ENCODE assay signal across 14 cellular contexts in the genomic region with DNA sequence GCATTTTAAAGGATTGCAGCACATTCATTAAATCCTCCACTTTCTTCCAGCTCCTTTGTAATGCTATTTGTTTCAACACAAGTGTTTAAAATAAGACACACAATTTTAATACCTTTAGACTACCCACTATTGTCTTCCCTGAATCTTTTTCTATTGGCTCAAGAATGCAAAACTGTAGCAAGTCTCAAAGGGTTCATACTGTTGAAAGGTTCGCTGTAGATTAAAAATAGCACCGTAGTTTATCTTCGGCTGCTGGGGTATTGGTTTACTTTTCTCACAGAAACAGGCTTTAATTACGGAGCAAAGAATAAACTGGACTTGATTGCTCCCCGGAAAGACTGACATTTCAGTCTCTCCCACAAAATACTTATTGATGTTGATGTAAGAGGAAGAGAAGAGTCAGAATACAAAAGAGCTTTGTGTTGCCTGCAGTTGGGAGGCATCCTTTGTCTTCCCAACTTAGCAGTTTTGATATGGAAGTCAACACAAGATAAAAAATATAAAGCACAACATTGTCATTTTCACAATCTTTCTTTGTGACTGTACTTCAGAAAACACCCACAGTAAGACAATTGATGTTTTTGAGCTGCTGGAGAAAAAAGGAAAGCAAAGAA.
DNase-seq lines count a peak whose midpoint lies in the region; ATAC-seq and TF ChIP-seq lines count a peak whose summit lies in the region.
"Had no signal": no experiment of that assay in that cellular context is flagged by ENCODE, and none has a peak within 500 bp of the region (broad histone marks: within the 10 kb centered on the region; RNA-seq: fewer than 3 reads in every experiment).

No MANE protein-coding gene starts in this region.

- H3K27ac Mint-ChIP-seq in activated T-helper 17 cell treated with anti-CD3 and anti-CD28 coated beads, Interleukin-2, amount 50 U/mL, for 72 hours: peak overlapping the region; percentile 74

- no peaks in the 10 kb centered on the region for H3F3A ChIP-seq in Loucy (ENCODE audit: low read depth)

- no peaks in the 10 kb centered on the region for H3K36me3 ChIP-seq in BLaER1
- H3K36me3 ChIP-seq in Loucy (ENCODE audit: insufficient read depth, low read length): no peaks in the 10 kb centered on the region
- H3K36me3 ChIP-seq in mesodermal cell (ENCODE audit: control insufficient read depth, insufficient read depth, low read length): no peaks in the 10 kb centered on the region
- no peaks in the 10 kb centered on the region for H3K36me3 ChIP-seq in body of pancreas (replicated peaks in 1 of 2; ENCODE audit: insufficient read depth in 1 of 2, low read depth in 2 of 2)

- H3K4me3 ChIP-seq in BLaER1 (no peak overlapping the region), Loucy (ENCODE audit: low read length, poor library complexity, severe bottlenecking) (no peak overlapping the region), mesodermal cell (ENCODE audit: extremely low read depth, insufficient read depth, low read length, poor library complexity, severe bottlenecking) (no peak overlapping the region), body of pancreas (no peak overlapping the region)

- H3K36me3 Mint-ChIP-seq in activated T-helper 17 cell treated with anti-CD3 and anti-CD28 coated beads, Interleukin-2, amount 50 U/mL, for 72 hours (ENCODE audit: low read depth): no peaks in the 10 kb centered on the region

- no peaks in the 10 kb centered on the region for H3K9me2 ChIP-seq in Loucy (replicated peaks; ENCODE audit: low read depth, low read length)

- no peaks in the 10 kb centered on the region for H3K27me3 Mint-ChIP-seq in activated T-helper 17 cell treated with anti-CD3 and anti-CD28 coated beads, Interleukin-2, amount 50 U/mL, for 72 hours

- peaks cover 27% of the 10 kb centered on the region for H3K4me1 Mint-ChIP-seq in activated T-helper 17 cell treated with anti-CD3 and anti-CD28 coated beads, Interleukin-2, amount 50 U/mL, for 72 hours

- H3K9me3 ChIP-seq in BLaER1: peaks cover 15% of the 10 kb centered on the region
- H3K9me3 ChIP-seq in Loucy (ENCODE audit: insufficient read depth, low read depth, low read length): no peaks in the 10 kb centered on the region
- no peaks in the 10 kb centered on the region for H3K9me3 ChIP-seq in mesodermal cell (ENCODE audit: control insufficient read depth, low read length)
- H3K9me3 ChIP-seq in body of pancreas: no peaks in the 10 kb centered on the region

- H3K4me1 ChIP-seq in BLaER1: peaks cover 33% of the 10 kb centered on the region
- H3K4me1 ChIP-seq in Loucy (ENCODE audit: insufficient read depth, low read length, poor library complexity, severe bottlenecking): peaks cover 13% of the 10 kb centered on the region
- H3K4me1 ChIP-seq in mesodermal cell (ENCODE audit: control insufficient read depth, insufficient read depth, low read length, poor library complexity, severe bottlenecking): no peaks in the 10 kb centered on the region
- no peaks in the 10 kb centered on the region for H3K4me1 ChIP-seq in body of pancreas

- no peak for ATAC-seq in activated T-helper 17 cell treated with anti-CD3 and anti-CD28 coated beads, Interleukin-2, amount 50 U/mL, for 72 hours (replicated peaks)
- ATAC-seq in body of pancreas (no peak), HG03095 (IDR thresholded peaks at IDR 0.05; ENCODE audit: unreplicated experiment) (no peak)
- ATAC-seq: stimulated activated naive CD8-positive, alpha-beta T cell treated with anti-CD3 and anti-CD28 coated beads, Interleukin-15, Interleukin-2, amounts not matched to agents 100 U/mL and 50 U/mL, for 24 hours had no signal

- no peak overlapping the region for H3K9ac ChIP-seq in BLaER1
- H3K9ac ChIP-seq in Loucy (ENCODE audit: low read depth, low read length, poor library complexity, severe bottlenecking): no peak overlapping the region

- intact Hi-C loops in body of pancreas (cut with DNase I): no loop called here

- DNase-seq in body of pancreas: no peak
- DNase-seq in activated CD4-positive, alpha-beta T cell treated with anti-CD3 and anti-CD28 coated beads, Interleukin-2, amount 50 U/mL, for 48 hours: no peak
- no peak for DNase-seq in stimulated activated CD4-positive, alpha-beta T cell treated with anti-CD3 and anti-CD28 coated beads, Interleukin-1b, Interleukin-23, amount 100 ng/mL, for 48 hours
- DNase-seq: cortex of kidney; GF-D8; NCI-H446 treated with DMSO at 0.1 percent for 48 hours; stimulated activated CD4-positive, alpha-beta T cell treated with anti-CD3 and anti-CD28 coated beads, Interleukin-2, amount 100 ng/mL, for 48 hours; stimulated activated naive CD8-positive, alpha-beta T cell treated with anti-CD3 and anti-CD28 coated beads, Interleukin-15, Interleukin-2, amounts not matched to agents 100 U/mL and 50 U/mL, for 24 hours had no signal

- H3K27ac ChIP-seq in BLaER1 (0 out of 2 replicates have a peak overlapping the region, but pooled peaks have one; percentile 3), mesodermal cell (ENCODE audit: low read depth, low read length, severe bottlenecking) (peak overlapping the region; percentile 55), body of pancreas (no peak overlapping the region)
- H3K27ac ChIP-seq: RWPE1 had no signal

- WGBS in mesodermal cell (ENCODE audit: insufficient coverage in 2 of 2), 2 experiments: 74 to 76% methylated on average over 3 to 4 of the region's 5 CpGs
- 12% methylated on average over 5 of the region's 5 CpGs for WGBS in body of pancreas, 2 donors

- H3K4me2 ChIP-seq in BLaER1 (no peak overlapping the region), Loucy (ENCODE audit: low read depth, low read length, poor library complexity, severe bottlenecking) (no peak overlapping the region)

- TF ChIP-seq CTCF in Loucy (conservative IDR thresholded peaks at IDR 0.05; ENCODE audit: low read length) (no peak), body of pancreas (IDR thresholded peaks at IDR 0.05) (no peak)

- H3K79me2 ChIP-seq in Loucy (ENCODE audit: insufficient read depth, low read length): no peaks in the 10 kb centered on the region

- H4K20me1 ChIP-seq in BLaER1 (no peaks in the 10 kb centered on the region), Loucy (ENCODE audit: insufficient read depth, low read length, poor library complexity, severe bottlenecking) (no peaks in the 10 kb centered on the region)

- peak overlapping the region; percentile 75 for H2AFZ ChIP-seq in Loucy (ENCODE audit: low read length)

- H3K27me3 ChIP-seq in BLaER1: no peaks in the 10 kb centered on the region
- no peaks in the 10 kb centered on the region for H3K27me3 ChIP-seq in Loucy (ENCODE audit: insufficient read depth, low read length, poor library complexity, severe bottlenecking)
- H3K27me3 ChIP-seq in body of pancreas: no peaks in the 10 kb centered on the region

- H3K4me3 Mint-ChIP-seq in activated T-helper 17 cell treated with anti-CD3 and anti-CD28 coated beads, Interleukin-2, amount 50 U/mL, for 72 hours: peak overlapping the region; percentile 53

- H3K9me3 Mint-ChIP-seq in activated T-helper 17 cell treated with anti-CD3 and anti-CD28 coated beads, Interleukin-2, amount 50 U/mL, for 72 hours: no peaks in the 10 kb centered on the region

- TF ChIP-seq POLR2A in body of pancreas (IDR thresholded peaks at IDR 0.05): no peak

Comparison
In these comparisons a context has a peak if more than half of its experiments do, and no peak if none do; other contexts are left out.
1. H3K27ac ChIP-seq: peak in BLaER1 (single experiment) and mesodermal cell (single experiment); none in body of pancreas (0 of 4).